In the genomic region with DNA sequence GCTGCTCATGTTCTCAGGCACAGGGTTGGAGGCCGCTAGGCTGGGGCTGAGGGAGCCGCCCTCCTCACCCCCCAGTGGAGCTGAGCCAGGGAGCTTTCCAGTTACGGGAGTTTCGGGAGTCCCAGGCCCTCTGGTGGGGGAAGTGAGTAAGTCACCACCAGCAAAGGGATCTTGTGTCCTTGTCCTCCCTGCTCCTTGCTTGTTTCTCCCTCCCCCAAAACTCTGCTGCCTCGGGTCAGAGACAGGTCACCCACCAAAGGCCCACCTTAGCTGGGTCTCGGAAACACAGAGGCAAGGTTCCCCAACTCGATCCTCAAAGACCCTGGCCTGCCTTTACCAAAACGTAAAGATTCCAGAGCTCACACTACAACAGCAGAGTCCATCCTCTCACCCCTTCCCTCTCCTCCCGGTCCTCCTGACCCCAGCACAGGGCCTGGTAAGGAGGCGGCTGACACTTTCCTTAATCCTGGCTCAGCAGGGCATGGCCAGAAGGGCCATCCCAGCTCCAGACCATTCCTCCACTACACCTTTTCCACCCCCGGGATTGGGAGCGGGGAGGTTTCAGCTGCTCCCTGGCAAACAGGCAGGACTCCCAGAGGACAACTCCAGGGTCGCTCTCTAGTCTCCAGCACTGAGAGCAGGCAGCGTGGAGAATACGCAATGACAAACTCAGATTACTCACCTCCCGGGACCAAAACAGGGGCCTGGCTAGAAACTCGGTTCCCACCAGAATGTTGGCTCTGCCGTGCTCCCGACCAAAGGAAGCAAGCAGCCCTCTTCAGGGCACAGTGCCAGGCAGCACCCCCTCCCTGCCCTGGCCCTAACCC, we compare ENCODE assay signal across 8 cellular contexts.
DNase-seq lines count a peak whose midpoint lies in the region; ATAC-seq, FAIRE-seq and TF ChIP-seq lines count a peak whose summit lies in the region.

No MANE protein-coding gene starts in this region.

- no peaks in the 10 kb centered on the region for H3K27me3 Mint-ChIP-seq in stimulated activated memory B cell treated with anti-CD40 and anti-IgM and Interleukin-4, amounts not matched to agents 10 μg/mL and 1 μg/mL and 100 μg/mL, for 72 hours

- H3K9ac ChIP-seq in keratinocyte (ENCODE audit: control insufficient read depth, extremely low read depth, insufficient read depth, low read length), result no peak overlapping the region

- TF ChIP-seq CTCF in cardiac fibroblast (IDR thresholded peaks at IDR 0.05; ENCODE audit: low read depth, low read length) (peak; percentile 84), keratinocyte (optimal IDR thresholded peaks at IDR 0.05 in 1 of 3, IDR thresholded peaks at IDR 0.05 in 1 of 3, conservative IDR thresholded peaks at IDR 0.05 in 1 of 3; ENCODE audit: extremely low read depth in 1 of 3, insufficient read depth in 2 of 3, low read length in 3 of 3) (peak; percentile 67 to 81 (median 75))

- no peak overlapping the region for H3K27ac ChIP-seq in keratinocyte (ENCODE audit: control insufficient read depth, insufficient read depth, low read length)

- peaks cover 17% of the 10 kb centered on the region for H3K36me3 Mint-ChIP-seq in stimulated activated memory B cell treated with anti-CD40 and anti-IgM and Interleukin-4, amounts not matched to agents 10 μg/mL and 1 μg/mL and 100 μg/mL, for 72 hours

- dilution Hi-C loops in keratinocyte (cut with MboI; ENCODE audit: extremely low pct_ligation_motif_present, low sequenced_read_pairs), result no loop called here

- H3K27me3 ChIP-seq in keratinocyte (ENCODE audit: control insufficient read depth, extremely low read depth, insufficient read depth, low read length), result no peaks in the 10 kb centered on the region

- H3K9me3 ChIP-seq in keratinocyte (ENCODE audit: control insufficient read depth, low read depth, low read length), result no peaks in the 10 kb centered on the region

- peak overlapping the region; percentile 32 for H3K4me2 ChIP-seq in keratinocyte (ENCODE audit: control insufficient read depth, extremely low read depth, insufficient read depth, low read depth, low read length)

- peak; percentile 14 for DNase-seq in stimulated activated CD4-positive, alpha-beta T cell treated with anti-CD3 and anti-CD28 coated beads, Interleukin-2, amount 100 ng/mL, for 4 hours (ENCODE audit: low read depth)
- no peak for DNase-seq in stimulated activated CD4-positive, alpha-beta T cell treated with anti-CD3 and anti-CD28 coated beads, Interleukin-4, amount 100 ng/mL, for 4 hours
- peak; percentile 40 for DNase-seq in LoVo (ENCODE audit: low spot score)
- DNase-seq in RKO (ENCODE audit: low spot score), result peak; percentile 80
- DNase-seq in cardiac fibroblast (ENCODE audit: low read depth in 2 of 2), result peak; percentile 83 to 84
- peak; percentile 17 for DNase-seq in keratinocyte (ENCODE audit: low read depth, low spot score)

- no peak overlapping the region for H3K27ac Mint-ChIP-seq in stimulated activated memory B cell treated with anti-CD40 and anti-IgM and Interleukin-4, amounts not matched to agents 10 μg/mL and 1 μg/mL and 100 μg/mL, for 72 hours

- TF ChIP-seq POLR2A in GM18505 (IDR thresholded peaks at IDR 0.05; ENCODE audit: borderline replicate concordance, extremely low read depth, insufficient read depth, insufficient read length), result no peak

- peaks cover 23% of the 10 kb centered on the region for H3K4me1 Mint-ChIP-seq in stimulated activated memory B cell treated with anti-CD40 and anti-IgM and Interleukin-4, amounts not matched to agents 10 μg/mL and 1 μg/mL and 100 μg/mL, for 72 hours

- H2AFZ ChIP-seq in keratinocyte (ENCODE audit: control insufficient read depth, low read length), result no peak overlapping the region

- H3K36me3 ChIP-seq in keratinocyte (ENCODE audit: control insufficient read depth in 2 of 2, extremely low read depth in 1 of 2, insufficient read depth in 2 of 2, low read length in 2 of 2), result peaks cover 3 to 6% of the 10 kb centered on the region in 2 experiments

- H3K9me1 ChIP-seq in keratinocyte (ENCODE audit: control insufficient read depth, extremely low read depth, insufficient read depth, low read length), result no peaks in the 10 kb centered on the region

- no peak overlapping the region for H3K4me3 Mint-ChIP-seq in stimulated activated memory B cell treated with anti-CD40 and anti-IgM and Interleukin-4, amounts not matched to agents 10 μg/mL and 1 μg/mL and 100 μg/mL, for 72 hours

- peaks cover 2% of the 10 kb centered on the region for H3K4me1 ChIP-seq in keratinocyte (ENCODE audit: control insufficient read depth, extremely low read depth, insufficient read depth, low read length)

- H3K4me3 ChIP-seq in cardiac fibroblast (replicated peaks in 1 of 2; ENCODE audit: low read depth in 2 of 2, low read length in 2 of 2), result peak overlapping the region in 1 of 2 donors; percentile 14
- no peak overlapping the region for H3K4me3 ChIP-seq in keratinocyte (ENCODE audit: control insufficient read depth in 2 of 3, extremely low read depth in 1 of 3, insufficient read depth in 2 of 3, low read depth in 1 of 3, low read length in 3 of 3)

- ATAC-seq in stimulated activated memory B cell treated with anti-CD40 and anti-IgM and Interleukin-4, amounts not matched to agents 10 μg/mL and 1 μg/mL and 100 μg/mL, for 72 hours, result peak; percentile 38
- ATAC-seq in GM18505 (IDR thresholded peaks at IDR 0.05; ENCODE audit: unreplicated experiment), result no peak

- FAIRE-seq in keratinocyte (lab: Jason Lieb, UNC), result peak; percentile 36

- H4K20me1 ChIP-seq in keratinocyte (ENCODE audit: control insufficient read depth, extremely low read depth, insufficient read depth, low read length), result no peaks in the 10 kb centered on the region

- H3K9me3 Mint-ChIP-seq in stimulated activated memory B cell treated with anti-CD40 and anti-IgM and Interleukin-4, amounts not matched to agents 10 μg/mL and 1 μg/mL and 100 μg/mL, for 72 hours, result no peaks in the 10 kb centered on the region

- H3K79me2 ChIP-seq in keratinocyte (ENCODE audit: control insufficient read depth, insufficient read depth, low read length), result no peaks in the 10 kb centered on the region

Comparison
In these comparisons a context has a peak if more than half of its experiments do, and no peak if none do; other contexts are left out.
1. DNase-seq: peak in stimulated activated CD4-positive, alpha-beta T cell treated with anti-CD3 and anti-CD28 coated beads, Interleukin-2, amount 100 ng/mL, for 4 hours (single experiment), LoVo (single experiment), RKO (single experiment), cardiac fibroblast (2 of 2) and keratinocyte (single experiment); none in stimulated activated CD4-positive, alpha-beta T cell treated with anti-CD3 and anti-CD28 coated beads, Interleukin-4, amount 100 ng/mL, for 4 hours (0 of 2).